In the genomic region with DNA sequence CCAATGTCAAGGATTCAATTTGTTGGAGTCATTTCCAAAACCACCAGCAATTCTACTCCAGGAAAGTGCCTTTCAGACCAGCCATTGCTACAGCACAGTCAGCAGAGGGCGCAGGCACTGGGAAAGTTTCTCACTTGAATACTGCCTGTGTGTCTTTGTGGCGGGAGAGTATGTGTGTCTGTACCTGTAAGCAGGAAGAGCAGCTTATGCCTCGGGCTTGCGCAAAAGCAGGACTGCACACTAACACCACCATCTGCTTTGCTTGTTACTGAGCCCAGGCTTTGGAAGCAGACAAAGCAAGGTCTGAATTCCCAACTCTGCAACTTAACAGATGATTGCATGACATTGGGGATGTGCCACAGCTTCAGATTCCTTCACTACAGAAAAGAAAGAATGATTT, we compare ENCODE assay signal across 8 cellular contexts. TPM values are rescaled to one million over a fixed set of nuclear protein-coding genes. Genes with fewer than 3 reads are reported as not detected.
A peak's percentile ranks its signal among the peaks of the same experiment; 100 is the strongest.
DNase-seq lines count a peak whose midpoint lies in the region; ATAC-seq, FAIRE-seq and TF ChIP-seq lines count a peak whose summit lies in the region.

No MANE protein-coding gene starts in this region.

- H3K36me3 ChIP-seq in K562 (ENCODE audit: control insufficient read depth, insufficient read depth, low read length) = no peaks in the 10 kb centered on the region
- H3K36me3 ChIP-seq in iPS DF 6.9 (ENCODE audit: control insufficient read depth, insufficient read depth, low read length) = no peaks in the 10 kb centered on the region

- no peaks in the 10 kb centered on the region for H3K9me1 ChIP-seq in K562 (ENCODE audit: control insufficient read depth, insufficient read depth, low read length)

- no TSS peak for BruUV-seq in K562 (replicated peaks; lab: Mats Ljungman, UMichigan)

- H3K4me2 ChIP-seq in K562 (ENCODE audit: insufficient read depth, low read length) = no peak overlapping the region

- peak; percentile 62 for DNase-seq in GM10248 (ENCODE audit: extremely low spot score)
- DNase-seq in NCI-H2081 (lab: John Stamatoyannopoulos, UW) = peak; percentile 51 to 87
- peak; percentile 50 for DNase-seq in T-helper 9 cell
- peak; percentile 36 to 77 (median 48) for DNase-seq in K562 (ENCODE audit: extremely low read depth in 1 of 4, low spot score in 3 of 4)
- peak; percentile 48 for DNase-seq in iPS DF 6.9 (ENCODE audit: low read depth, low spot score)
- peak; percentile 59 for DNase-seq in stimulated activated CD4-positive, alpha-beta T cell treated with anti-CD3 and anti-CD28 coated beads, Interleukin-12 subunit alpha, Interleukin-12 subunit beta, amount 100 ng/mL, for 4 hours

- TF ChIP-seq RAD21 in K562 (CRISPR knock-in tag; conservative IDR thresholded peaks at IDR 0.05 in 1 of 2, IDR thresholded peaks at IDR 0.05 in 1 of 2) = peak; percentile 89 to 94

- CTCF ChIA-PET in GM10248 (lab: Yijun Ruan, JAX) (interaction anchor here (0.9 to 11.2 kb wide), 26 partner anchors 9 to 438 kb away, joined by 3 to 211 read pairs (median 7); no protein-coding TSS in a partner anchor), K562 (lab: Yijun Ruan, JAX; ENCODE audit: low intra/inter-chr PET ratio) (interaction anchor here (1.0 to 2.5 kb wide), 2 partner anchors 72 to 76 kb away, joined by 3 to 30 read pairs; no protein-coding TSS in a partner anchor)

- H3K4me3 ChIP-seq in K562 = no peak overlapping the region
- no peak overlapping the region for H3K4me3 ChIP-seq in iPS DF 6.9 (ENCODE audit: low read length)

- H4K20me1 ChIP-seq in K562 (replicated peaks; ENCODE audit: control insufficient read depth, insufficient read depth, low read length) = no peaks in the 10 kb centered on the region

- POLR2A ChIA-PET in GM10248 (lab: Yijun Ruan, JAX) = no interaction called here
- POLR2A ChIA-PET in K562 (lab: Yijun Ruan, JAX) = interaction anchor here (1.1 to 2.0 kb wide), 3 partner anchors 9 to 79 kb away, joined by 3 to 6 read pairs (median 4); no protein-coding TSS in a partner anchor

- TF ChIP-seq POLR2A in K562 (conservative IDR thresholded peaks at IDR 0.05) (no peak), GM18505 (IDR thresholded peaks at IDR 0.05; ENCODE audit: borderline replicate concordance, extremely low read depth, insufficient read depth, insufficient read length) (no peak)

- H3K4me1 ChIP-seq in K562 (replicated peaks in 1 of 2; ENCODE audit: control insufficient read depth in 2 of 2, insufficient read depth in 2 of 2, low read length in 2 of 2) = no peaks in the 10 kb centered on the region
- 0 out of 2 replicates have a peak, but pooled peaks cover 1% of the 10 kb centered on the region for H3K4me1 ChIP-seq in iPS DF 6.9 (ENCODE audit: control insufficient read depth, insufficient read depth, low read length)

- peak; percentile 78 for ATAC-seq in HG02852 (IDR thresholded peaks at IDR 0.05; ENCODE audit: unreplicated experiment)
- peak; percentile 99 for ATAC-seq in K562
- ATAC-seq in GM18505 (IDR thresholded peaks at IDR 0.05; ENCODE audit: unreplicated experiment) = no peak

- no peak overlapping the region for H3K9ac ChIP-seq in K562 (ENCODE audit: insufficient read depth in 1 of 2, low read depth in 2 of 2, low read length in 2 of 2)

- H3K27ac ChIP-seq in K562 (ENCODE audit: extremely low read depth, low read depth, low read length) (no peak overlapping the region), iPS DF 6.9 (ENCODE audit: low read length) (no peak overlapping the region)

- 0% methylated on average over 4 of the region's 4 CpGs for WGBS in K562 (ENCODE audit: insufficient coverage, low coverage, missing lambda C conversion rate)
- no CpG with 5 or more reads among the region's 4 CpGs for WGBS in iPS DF 6.9 (ENCODE audit: insufficient coverage, insufficient read length)

- H3K27me3 ChIP-seq in K562 (ENCODE audit: control insufficient read depth in 2 of 2, insufficient read depth in 2 of 2, low read length in 2 of 2) (peaks cover 20 to 39% of the 10 kb centered on the region in 2 experiments), iPS DF 6.9 (ENCODE audit: control insufficient read depth, insufficient read depth, low read length) (no peaks in the 10 kb centered on the region)

- H3K79me2 ChIP-seq in K562 (ENCODE audit: control insufficient read depth, insufficient read depth, low read length) = no peaks in the 10 kb centered on the region

- no peak for TF ChIP-seq EP300 in K562 (IDR thresholded peaks at IDR 0.05; ENCODE audit: low read length)

- TF ChIP-seq CTCF in GM10248 (IDR thresholded peaks at IDR 0.05; ENCODE audit: control extremely low read depth, extremely low read depth, low read depth, missing control alignments) = peak; percentile 92
- TF ChIP-seq CTCF in K562 (IDR thresholded peaks at IDR 0.05 in 2 of 3, conservative IDR thresholded peaks at IDR 0.05 in 1 of 3; ENCODE audit: insufficient read depth in 2 of 3, low read depth in 1 of 3, low read length in 3 of 3) = peak; percentile 89 to 95 (median 93)

- peak; percentile 97 for FAIRE-seq in K562 (lab: Jason Lieb, UNC)

- intact Hi-C loops in K562 (cut with micrococcal nuclease) = loop anchor here (1.0 kb wide), 1 partner anchor 76 kb away; no protein-coding TSS in a partner anchor

- no peaks in the 10 kb centered on the region for H3K9me3 ChIP-seq in K562 (replicated peaks; ENCODE audit: control insufficient read depth, insufficient read depth, low read depth, low read length)
- H3K9me3 ChIP-seq in iPS DF 6.9 (ENCODE audit: control insufficient read depth, insufficient read depth, low read length) = no peaks in the 10 kb centered on the region

- H2AFZ ChIP-seq in K562 (ENCODE audit: low read depth, low read length) = no peak overlapping the region

- in situ Hi-C loops in K562 (cut with MboI) = no loop called here

TF ChIP-seq in K562, 482 proteins besides CTCF, POLR2A, EP300 and RAD21 (continues in another document):
- no peak for TF ChIP-seq RFX5 (IDR thresholded peaks at IDR 0.05; ENCODE audit: low read depth, low read length)
- 0 out of 2 replicates have a peak, but pooled peaks have one; percentile 32 for TF ChIP-seq LCOR (CRISPR knock-in tag; IDR thresholded peaks at IDR 0.05)

RNA-seq across cellular contexts. Expression of a gene that starts 7.0 kb away (rescaled TPM):
- 0.16 TPM in 1 of 2 replicates, not detected in the other for total RNA-seq in K562 (2011; cell fraction: chromatin; rRNA removed; ENCODE audit: low replicate concordance)
- not detected in 2 replicates for total RNA-seq in K562 (2011; cell fraction: nucleolus; rRNA removed)
- not detected in 2 replicates for total RNA-seq in K562 (2011; cell fraction: nucleoplasm; rRNA removed)
- total RNA-seq in K562 (2014; rRNA removed) = not detected in 2 replicates
- 0.06 TPM in 1 of 2 replicates, not detected in the other for total RNA-seq in K562 (2014; rRNA removed; fragmentation: Illumina TruSeq; extraction: Trizol)
- 0.08 TPM in 1 of 2 replicates, not detected in the other for total RNA-seq in K562 (2015; rRNA removed; fragmentation: Illumina TruSeq; extraction: Trizol)
- 0.18 and 0.20 TPM in 2 replicates for total RNA-seq in K562 (2021)
- 0.06 TPM in 1 of 2 replicates, not detected in the other for polyA plus RNA-seq in K562 (2011; rRNA removed)
- polyA plus RNA-seq in K562 (2011; cell fraction: cytosol; rRNA removed) = 0.06 TPM in 1 of 2 replicates, not detected in the other
- polyA plus RNA-seq in K562 (2011; cell fraction: nucleus; rRNA removed) = 0.11 TPM in 1 of 2 replicates, not detected in the other
- 0.05 and 0.12 TPM in 2 replicates for polyA plus RNA-seq in K562 (2012)
- 0.09 TPM in 1 of 2 replicates, not detected in the other for polyA plus RNA-seq in K562 (2014; fragmentation: Illumina TruSeq; extraction: Trizol)
- polyA plus RNA-seq in K562 (2014; fragmentation: Nextera tagmentation; extraction: Ambion mirVana) = under 1 TPM; 0.04 to 0.13 TPM
- polyA plus RNA-seq in K562 (2014; rRNA removed) = not detected in 2 replicates
- 0.25 TPM in 1 of 2 replicates, not detected in the other for polyA minus RNA-seq in K562 (2011; rRNA and poly(A)+ RNA removed)
- not detected in 2 replicates for polyA minus RNA-seq in K562 (2011; cell fraction: cytosol; rRNA and poly(A)+ RNA removed)
- not detected in 2 replicates for polyA minus RNA-seq in K562 (2011; cell fraction: nucleus; rRNA and poly(A)+ RNA removed)

RNA-seq across cellular contexts. Expression of a gene that starts 22.3 kb away (rescaled TPM):
- not detected in 2 replicates for total RNA-seq in K562 (2011; cell fraction: chromatin; rRNA removed; ENCODE audit: low replicate concordance)
- total RNA-seq in K562 (2011; cell fraction: nucleolus; rRNA removed) = not detected in 2 replicates
- total RNA-seq in K562 (2011; cell fraction: nucleoplasm; rRNA removed) = not detected in 2 replicates
- not detected in 2 replicates for total RNA-seq in K562 (2014; rRNA removed)
- total RNA-seq in K562 (2014; rRNA removed; fragmentation: Illumina TruSeq; extraction: Trizol) = not detected in 2 replicates
- not detected in 2 replicates for total RNA-seq in K562 (2015; rRNA removed; fragmentation: Illumina TruSeq; extraction: Trizol)
- not detected in 2 replicates for total RNA-seq in K562 (2021)
- not detected in 2 replicates for polyA plus RNA-seq in K562 (2011; rRNA removed)
- not detected in 2 replicates for polyA plus RNA-seq in K562 (2011; cell fraction: cytosol; rRNA removed)
- not detected in 2 replicates for polyA plus RNA-seq in K562 (2011; cell fraction: nucleus; rRNA removed)
- polyA plus RNA-seq in K562 (2012) = not detected in 2 replicates
- polyA plus RNA-seq in K562 (2014; fragmentation: Illumina TruSeq; extraction: Trizol) = not detected in 2 replicates
- polyA plus RNA-seq in K562 (2014; fragmentation: Nextera tagmentation; extraction: Ambion mirVana) = not detected
- polyA plus RNA-seq in K562 (2014; rRNA removed) = not detected in 2 replicates
- polyA minus RNA-seq in K562 (2011; rRNA and poly(A)+ RNA removed) = not detected in 2 replicates
- polyA minus RNA-seq in K562 (2011; cell fraction: cytosol; rRNA and poly(A)+ RNA removed) = not detected in 2 replicates
- not detected in 2 replicates for polyA minus RNA-seq in K562 (2011; cell fraction: nucleus; rRNA and poly(A)+ RNA removed)

RNA-seq across cellular contexts. Expression of a gene that starts 27.5 kb away (rescaled TPM):
- 0.21 TPM in 1 of 2 replicates, not detected in the other for total RNA-seq in K562 (2011; cell fraction: chromatin; rRNA removed; ENCODE audit: low replicate concordance)
- total RNA-seq in K562 (2011; cell fraction: nucleolus; rRNA removed) = 0.17 TPM in 1 of 2 replicates, not detected in the other
- not detected in 2 replicates for total RNA-seq in K562 (2011; cell fraction: nucleoplasm; rRNA removed)
- not detected in 2 replicates for total RNA-seq in K562 (2014; rRNA removed)
- 0.07 TPM in 1 of 2 replicates, not detected in the other for total RNA-seq in K562 (2014; rRNA removed; fragmentation: Illumina TruSeq; extraction: Trizol)
- not detected in 2 replicates for total RNA-seq in K562 (2015; rRNA removed; fragmentation: Illumina TruSeq; extraction: Trizol)
- not detected in 2 replicates for total RNA-seq in K562 (2021)
- polyA plus RNA-seq in K562 (2011; rRNA removed) = 0.09 and 0.29 TPM in 2 replicates
- polyA plus RNA-seq in K562 (2011; cell fraction: cytosol; rRNA removed) = 0.31 TPM in 1 of 2 replicates, not detected in the other
- polyA plus RNA-seq in K562 (2011; cell fraction: nucleus; rRNA removed) = 0.04 and 0.28 TPM in 2 replicates
- polyA plus RNA-seq in K562 (2012) = 0.04 and 0.17 TPM in 2 replicates
- 0.12 TPM in 1 of 2 replicates, not detected in the other for polyA plus RNA-seq in K562 (2014; fragmentation: Illumina TruSeq; extraction: Trizol)
- polyA plus RNA-seq in K562 (2014; fragmentation: Nextera tagmentation; extraction: Ambion mirVana) = under 1 TPM; 0.03 to 0.06 TPM
- not detected in 2 replicates for polyA plus RNA-seq in K562 (2014; rRNA removed)
- 0.14 and 0.42 TPM in 2 replicates for polyA minus RNA-seq in K562 (2011; rRNA and poly(A)+ RNA removed)
- polyA minus RNA-seq in K562 (2011; cell fraction: cytosol; rRNA and poly(A)+ RNA removed) = not detected in 2 replicates
- polyA minus RNA-seq in K562 (2011; cell fraction: nucleus; rRNA and poly(A)+ RNA removed) = 0.13 TPM in 1 of 2 replicates, not detected in the other
